Comparison of ENCODE assay signal across 8 cellular contexts in the genomic region with DNA sequence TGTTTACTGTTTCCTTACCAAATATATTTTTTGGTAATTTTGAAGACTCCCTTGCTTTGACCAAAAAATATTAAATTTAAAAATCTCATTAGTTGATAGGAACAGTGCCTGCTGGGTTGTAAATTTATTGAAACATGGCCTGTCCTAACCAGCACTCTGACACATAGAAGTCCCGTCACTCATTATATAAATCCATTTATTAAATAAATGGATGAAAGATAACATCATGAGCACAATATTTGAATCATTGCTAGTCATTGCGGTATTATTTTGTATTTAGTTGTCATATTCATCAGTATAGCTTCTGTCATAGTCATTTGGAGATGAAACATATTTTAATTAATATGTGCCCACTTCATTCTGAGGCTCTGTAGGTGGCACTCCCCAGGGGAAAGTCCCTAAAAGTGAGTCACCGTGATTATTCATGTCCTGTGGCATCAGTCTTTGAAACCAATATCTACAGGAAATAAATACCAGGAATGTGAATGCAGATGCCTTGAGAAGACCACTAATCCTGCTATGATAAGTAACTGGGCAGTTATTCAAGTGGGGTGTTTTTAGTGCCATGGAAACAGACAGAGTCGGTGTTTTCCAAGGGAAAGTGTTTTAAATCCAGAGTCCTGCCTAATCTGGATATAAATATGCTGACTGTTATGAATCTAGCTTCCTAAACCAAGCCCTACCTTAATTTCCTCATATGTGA.
DNase-seq lines count a peak whose midpoint lies in the region; ATAC-seq and TF ChIP-seq lines count a peak whose summit lies in the region.

No MANE protein-coding gene starts in this region.

- no peaks in the 10 kb centered on the region for H3K36me3 ChIP-seq in OCI-LY3 (replicated peaks; ENCODE audit: low read depth, low read length)
- no peaks in the 10 kb centered on the region for H3K36me3 ChIP-seq in colonic mucosa

- ATAC-seq in HG03457 (IDR thresholded peaks at IDR 0.05; ENCODE audit: unreplicated experiment), result no peak

- no peaks in the 10 kb centered on the region for H3K79me2 ChIP-seq in OCI-LY3 (ENCODE audit: low read length)

- intact Hi-C loops in colonic mucosa (cut with DNase I), result loop anchor here (10.0 kb wide), 2 partner anchors 565 to 625 kb away; partner anchors contain the start of gene HLX

- TF ChIP-seq CTCF in OCI-LY3 (IDR thresholded peaks at IDR 0.05; ENCODE audit: low read depth, low read length) (no peak), cardiac fibroblast (IDR thresholded peaks at IDR 0.05; ENCODE audit: low read depth, low read length) (no peak), nephron (IDR thresholded peaks at IDR 0.05; ENCODE audit: unreplicated experiment in 3 of 3) (no peak), colonic mucosa (IDR thresholded peaks at IDR 0.05) (no peak)

- H3K4me3 Mint-ChIP-seq in nephron, result no peak overlapping the region

- H3K9me3 ChIP-seq in OCI-LY3 (ENCODE audit: insufficient read depth, low read length), result no peaks in the 10 kb centered on the region
- H3K9me3 ChIP-seq in colonic mucosa, result no peaks in the 10 kb centered on the region

- H3K9ac ChIP-seq in OCI-LY3 (ENCODE audit: low read length), result peak overlapping the region; percentile 68
- no peak overlapping the region for H3K9ac ChIP-seq in colonic mucosa (ENCODE audit: low read depth in 2 of 2, low read length in 2 of 2)

- H3K27ac ChIP-seq in OCI-LY3 (ENCODE audit: low read length) (peak overlapping the region; percentile 93), colonic mucosa (no peak overlapping the region)

- H3K9me3 Mint-ChIP-seq in nephron, result no peaks in the 10 kb centered on the region

- peak overlapping the region in 2 of 3 experiments; percentile 13 to 56 for H3K27ac Mint-ChIP-seq in nephron

- no peaks in the 10 kb centered on the region for H3K36me3 Mint-ChIP-seq in nephron (ENCODE audit: low read depth)

- H3K4me3 ChIP-seq in OCI-LY3 (ENCODE audit: low read length) (peak overlapping the region; percentile 66), cardiac fibroblast (replicated peaks in 1 of 2; ENCODE audit: low read depth in 2 of 2, low read length in 2 of 2) (no peak overlapping the region), colonic mucosa (no peak overlapping the region)

- DNase-seq in ELF-1 (ENCODE audit: low read depth, low spot score), result peak; percentile 10
- peak; percentile 94 to 96 for DNase-seq in cardiac fibroblast (ENCODE audit: low read depth in 2 of 2)
- no peak for DNase-seq in colonic mucosa
- DNase-seq in NCI-H2227 treated with DMSO at 0.1 percent for 48 hours (lab: John Stamatoyannopoulos, UW), result no peak
- DNase-seq in Ammon's horn (ENCODE audit: low spot score), result no peak

- peaks cover 16% of the 10 kb centered on the region for H3K27me3 Mint-ChIP-seq in nephron (ENCODE audit: low read depth)

- H3K4me1 ChIP-seq in OCI-LY3 (ENCODE audit: low read length) (peaks cover 56% of the 10 kb centered on the region), colonic mucosa (no peaks in the 10 kb centered on the region)

- H3K4me1 Mint-ChIP-seq in nephron, result peaks cover 27% of the 10 kb centered on the region

- peak overlapping the region; percentile 87 for H3K4me2 ChIP-seq in OCI-LY3 (ENCODE audit: low read length)

- H3K27me3 ChIP-seq in OCI-LY3 (ENCODE audit: low read depth, low read length), result no peaks in the 10 kb centered on the region
- no peaks in the 10 kb centered on the region for H3K27me3 ChIP-seq in colonic mucosa

- no peak overlapping the region for H2AFZ ChIP-seq in OCI-LY3 (ENCODE audit: low read depth, low read length)

- H4K20me1 ChIP-seq in OCI-LY3 (ENCODE audit: insufficient read depth, low read length), result no peaks in the 10 kb centered on the region

Comparison
In these comparisons a context has a peak if more than half of its experiments do, and no peak if none do; other contexts are left out.
1. DNase-seq: peak in ELF-1 (single experiment) and cardiac fibroblast (2 of 2); none in colonic mucosa (single experiment), NCI-H2227 treated with DMSO at 0.1 percent for 48 hours (single experiment) and Ammon's horn (single experiment).